Comparison of ENCODE assay signal across 16 cellular contexts in the genomic region with DNA sequence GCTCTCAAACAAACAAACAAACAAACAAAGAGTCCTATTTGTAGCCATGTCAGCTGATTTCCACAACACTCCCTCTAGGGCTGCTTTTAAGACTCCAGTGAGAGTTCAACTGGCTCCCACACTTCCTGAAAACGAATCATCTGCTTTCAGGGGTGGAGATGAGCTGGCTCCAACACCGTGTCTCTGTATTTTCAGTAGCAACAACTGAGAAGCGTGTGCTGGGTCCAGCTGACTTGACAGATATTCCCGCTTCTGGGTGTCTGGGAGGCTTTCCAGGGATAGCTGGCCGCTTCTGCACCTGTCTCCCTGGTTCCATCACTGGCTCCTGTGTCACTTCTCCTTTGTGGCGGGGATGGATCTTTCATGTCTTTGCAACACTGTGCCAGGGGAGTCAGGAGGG.
"Had no signal": no experiment of that assay in that cellular context is flagged by ENCODE, and none has a peak within 500 bp of the region (broad histone marks: within the 10 kb centered on the region; RNA-seq: fewer than 3 reads in every experiment).

No MANE protein-coding gene starts in this region.

- H3K27ac ChIP-seq: adrenal gland, breast epithelium, neutrophil, parathyroid adenoma, spleen, thyroid gland had no signal

- H3K27ac Mint-ChIP-seq: activated naive CD4-positive, alpha-beta T cell treated with anti-CD3 and anti-CD28 coated beads, Interleukin-2, amount 50 U/mL, for 72 hours; immature natural killer cell; naive thymus-derived CD8-positive, alpha-beta T cell had no signal

- H3K4me1 Mint-ChIP-seq: immature natural killer cell; naive thymus-derived CD8-positive, alpha-beta T cell had no signal

- DNase-seq: activated CD4-positive, alpha-beta T cell treated with anti-CD3 and anti-CD28 coated beads, Interleukin-2, amount 50 U/mL, for 4 hours; activated gamma-delta T cell treated with Interleukin-2 at 50 U/mL for 16 hours; adrenal gland; cerebellar nuclear complex; cortex of kidney; immature natural killer cell; mesendoderm; naive thymus-derived CD8-positive, alpha-beta T cell; spleen; stimulated activated naive CD4-positive, alpha-beta T cell treated with Interleukin-2 at 50 U/mL for 16 hours; thyroid gland had no signal

- H3K27me3 ChIP-seq: adrenal gland, breast epithelium, neutrophil, spleen, thyroid gland had no signal

- H3K9me3 ChIP-seq: adrenal gland, breast epithelium, neutrophil, thyroid gland had no signal

- H3K36me3 Mint-ChIP-seq: immature natural killer cell had no signal

- H3K4me3 Mint-ChIP-seq: immature natural killer cell; naive thymus-derived CD8-positive, alpha-beta T cell had no signal

- ATAC-seq: esophagus mucosa; naive thymus-derived CD8-positive, alpha-beta T cell had no signal
